Comparison of ENCODE assay signal across 25 cellular contexts in the genomic region with DNA sequence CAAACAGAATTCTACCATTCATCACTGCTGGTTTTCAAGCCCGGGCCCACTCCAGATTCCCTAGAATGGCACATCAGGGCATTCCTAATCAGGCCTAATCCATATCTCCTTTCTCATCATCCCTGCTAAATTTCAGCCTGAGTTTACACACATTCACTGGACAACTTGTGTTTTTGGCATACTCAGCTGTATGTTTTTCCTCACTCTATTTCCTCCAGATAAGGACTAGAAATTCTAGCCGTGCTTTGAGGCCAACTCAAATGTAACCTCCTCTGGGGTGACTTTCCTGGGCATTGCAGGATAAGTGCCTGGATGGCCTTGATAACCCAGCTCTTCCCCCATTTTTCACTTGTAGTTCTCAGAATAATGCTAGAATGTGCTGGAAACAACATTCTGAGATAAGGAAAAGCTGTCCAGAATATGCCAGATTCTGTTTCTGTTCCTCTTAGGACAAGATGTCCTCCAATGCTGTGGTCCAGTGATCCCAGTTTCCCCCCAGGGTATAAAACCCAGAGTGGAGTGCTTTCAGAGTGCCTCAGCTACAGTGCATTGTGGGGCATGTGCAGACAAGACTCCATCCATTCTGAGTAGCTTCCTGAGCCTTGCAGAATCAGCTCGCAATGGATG.
DNase-seq lines count a peak whose midpoint lies in the region; ATAC-seq and TF ChIP-seq lines count a peak whose summit lies in the region.
"Had no signal": no experiment of that assay in that cellular context is flagged by ENCODE, and none has a peak within 500 bp of the region (broad histone marks: within the 10 kb centered on the region; RNA-seq: fewer than 3 reads in every experiment).

No MANE protein-coding gene starts in this region.

- H3K36me3 ChIP-seq in breast epithelium = no peaks in the 10 kb centered on the region
- H3K36me3 ChIP-seq in cardiac muscle cell = no peaks in the 10 kb centered on the region
- no peaks in the 10 kb centered on the region for H3K36me3 ChIP-seq in smooth muscle cell (ENCODE audit: low read depth)
- H3K36me3 ChIP-seq: esophagus muscularis mucosa, tibial nerve had no signal

- TF ChIP-seq CTCF in MCF 10A (IDR thresholded peaks at IDR 0.05; ENCODE audit: unreplicated experiment) (no peak), breast epithelium (IDR thresholded peaks at IDR 0.05) (no peak), cardiac fibroblast (IDR thresholded peaks at IDR 0.05; ENCODE audit: low read depth, low read length) (no peak), cardiac muscle cell (IDR thresholded peaks at IDR 0.05; ENCODE audit: low read depth, low read length) (no peak), smooth muscle cell (IDR thresholded peaks at IDR 0.05; ENCODE audit: borderline replicate concordance, insufficient read depth, poor library complexity, severe bottlenecking) (no peak)

- H3K27ac Mint-ChIP-seq in MCF 10A (ENCODE audit: low read depth, unreplicated experiment) = peak overlapping the region; percentile 65
- H3K27ac Mint-ChIP-seq: activated CD4-positive, alpha-beta memory T cell treated with anti-CD3 and anti-CD28 coated beads for 36 hours; activated naive CD4-positive, alpha-beta T cell treated with anti-CD3 and anti-CD28 coated beads, Interleukin-2, amount 50 U/mL, for 24 hours; brain; dendritic cell treated with granulocyte-macrophage colony-stimulating factor and Interleukin-4, amounts not matched to agents 40 ng/mL and 50 ng/mL, for 4 days had no signal

- 57% methylated on average over 3 of the region's 3 CpGs for WGBS in smooth muscle cell (ENCODE audit: low lambda C conversion rate)

- no peaks in the 10 kb centered on the region for H3K4me1 ChIP-seq in breast epithelium
- no peaks in the 10 kb centered on the region for H3K4me1 ChIP-seq in cardiac muscle cell (ENCODE audit: low read depth)
- H3K4me1 ChIP-seq in smooth muscle cell (ENCODE audit: low read depth) = no peaks in the 10 kb centered on the region
- H3K4me1 ChIP-seq: esophagus muscularis mucosa, tibial nerve had no signal

- H3K79me2 ChIP-seq in smooth muscle cell (ENCODE audit: low read depth) = no peaks in the 10 kb centered on the region

- POLR2A ChIA-PET in MCF 10A (lab: Yijun Ruan, JAX) = interaction anchor here (0.5 to 1.7 kb wide), 8 partner anchors 8 to 351 kb away, joined by 3 to 4 read pairs (median 3); a partner anchor contains a TSS

- peaks cover 31% of the 10 kb centered on the region for H3K4me1 Mint-ChIP-seq in MCF 10A (ENCODE audit: insufficient read depth, unreplicated experiment)
- H3K4me1 Mint-ChIP-seq: activated naive CD4-positive, alpha-beta T cell treated with anti-CD3 and anti-CD28 coated beads, Interleukin-2, amount 50 U/mL, for 24 hours; brain; neural crest cell had no signal

- no peaks in the 10 kb centered on the region for H3F3A ChIP-seq in smooth muscle cell (ENCODE audit: low read depth)

- CTCF ChIA-PET in MCF 10A (lab: Yijun Ruan, JAX) = interaction anchor here (0.6 to 2.1 kb wide), 8 partner anchors 8 to 1780 kb away, joined by 3 to 7 read pairs (median 4); no protein-coding TSS in a partner anchor

- no peak for ATAC-seq in HG03139 (IDR thresholded peaks at IDR 0.05; ENCODE audit: unreplicated experiment)
- ATAC-seq: Panc1 had no signal

- intact Hi-C loops in MCF 10A (cut with micrococcal nuclease) (no loop called here), breast epithelium (cut with DNase I; ENCODE audit: low total_unique reads) (no loop called here)

- no peak for TF ChIP-seq POLR2A in breast epithelium (IDR thresholded peaks at IDR 0.05)

- H3K27me3 ChIP-seq in breast epithelium (no peaks in the 10 kb centered on the region), cardiac muscle cell (no peaks in the 10 kb centered on the region), smooth muscle cell (ENCODE audit: low read depth) (no peaks in the 10 kb centered on the region)
- H3K27me3 ChIP-seq: esophagus muscularis mucosa, tibial nerve had no signal

- H3K27ac ChIP-seq in breast epithelium (no peak overlapping the region), cardiac muscle cell (peak overlapping the region; percentile 34), smooth muscle cell (ENCODE audit: low read depth) (peak overlapping the region; percentile 16)
- H3K27ac ChIP-seq: esophagus muscularis mucosa, tibial nerve had no signal

- no peak overlapping the region for H3K4me2 ChIP-seq in smooth muscle cell

- DNase-seq in MCF 10A (ENCODE audit: unreplicated experiment) (peak; percentile 47), breast epithelium (ENCODE audit: low spot score in 2 of 2) (no peak), cardiac fibroblast (ENCODE audit: low read depth in 2 of 2) (peak; percentile 9 to 47), cardiac muscle cell (ENCODE audit: low read depth in 1 of 2, low spot score in 1 of 2) (peak in 1 of 2 donors; percentile 57), smooth muscle cell (lab: John Stamatoyannopoulos, UW; ENCODE audit: unreplicated experiment) (no peak), NCI-H345 (lab: John Stamatoyannopoulos, UW) (no peak), NCI-H446 treated with DMSO at 0.1 percent for 48 hours (lab: John Stamatoyannopoulos, UW) (no peak)
- DNase-seq: activated CD4-positive, alpha-beta memory T cell treated with anti-CD3 and anti-CD28 coated beads for 36 hours; activated T-cell treated with anti-CD3 and anti-CD28 coated beads, Interleukin-2, amount 50 U/mL, for 1 hour; C1 segment of cervical spinal cord; GDM1; mesenchymal stem cell; NCI-H1417; NCI-H2171; NCI-H774; retina; stimulated activated naive CD4-positive, alpha-beta T cell had no signal

- no peaks in the 10 kb centered on the region for H3K9me3 Mint-ChIP-seq in MCF 10A (ENCODE audit: unreplicated experiment)
- H3K9me3 Mint-ChIP-seq: activated naive CD4-positive, alpha-beta T cell treated with anti-CD3 and anti-CD28 coated beads, Interleukin-2, amount 50 U/mL, for 24 hours had no signal

- H3K9me3 ChIP-seq in breast epithelium (peaks cover 0 to 3% of the 10 kb centered on the region in 2 donors), cardiac muscle cell (ENCODE audit: low read depth) (no peaks in the 10 kb centered on the region), smooth muscle cell (replicated peaks; ENCODE audit: low read depth) (no peaks in the 10 kb centered on the region)

- no peak overlapping the region for H3K4me3 Mint-ChIP-seq in MCF 10A (ENCODE audit: unreplicated experiment)
- H3K4me3 Mint-ChIP-seq: activated CD4-positive, alpha-beta memory T cell treated with anti-CD3 and anti-CD28 coated beads for 36 hours; activated naive CD4-positive, alpha-beta T cell treated with anti-CD3 and anti-CD28 coated beads, Interleukin-2, amount 50 U/mL, for 24 hours; brain; dendritic cell treated with granulocyte-macrophage colony-stimulating factor and Interleukin-4, amounts not matched to agents 40 ng/mL and 50 ng/mL, for 4 days; neural crest cell had no signal

- no peak overlapping the region for H3K9ac ChIP-seq in smooth muscle cell (ENCODE audit: low read depth)

- H2AFZ ChIP-seq in smooth muscle cell (ENCODE audit: low read depth) = no peak overlapping the region

- no peaks in the 10 kb centered on the region for H3K27me3 Mint-ChIP-seq in MCF 10A (ENCODE audit: insufficient read depth, unreplicated experiment)
- H3K27me3 Mint-ChIP-seq: brain; dendritic cell treated with granulocyte-macrophage colony-stimulating factor and Interleukin-4, amounts not matched to agents 40 ng/mL and 50 ng/mL, for 4 days had no signal

- H4K20me1 ChIP-seq in smooth muscle cell (ENCODE audit: low read depth) = no peaks in the 10 kb centered on the region

- H3K4me3 ChIP-seq in breast epithelium (no peak overlapping the region), cardiac fibroblast (replicated peaks in 1 of 2; ENCODE audit: low read depth in 2 of 2, low read length in 2 of 2) (no peak overlapping the region), cardiac muscle cell (no peak overlapping the region), smooth muscle cell (no peak overlapping the region)
- H3K4me3 ChIP-seq: esophagus muscularis mucosa, tibial nerve had no signal

- BruUV-seq in MCF 10A (replicated peaks; lab: Mats Ljungman, UMichigan) = no TSS peak

- no peaks in the 10 kb centered on the region for H3K36me3 Mint-ChIP-seq in MCF 10A (ENCODE audit: insufficient read depth, unreplicated experiment)
- H3K36me3 Mint-ChIP-seq: activated CD4-positive, alpha-beta memory T cell treated with anti-CD3 and anti-CD28 coated beads for 36 hours; activated naive CD4-positive, alpha-beta T cell treated with anti-CD3 and anti-CD28 coated beads, Interleukin-2, amount 50 U/mL, for 24 hours; brain had no signal

Comparison
In these comparisons a context has a peak if more than half of its experiments do, and no peak if none do; other contexts are left out.
1. DNase-seq: peak in MCF 10A (single experiment) and cardiac fibroblast (2 of 2); none in breast epithelium (0 of 2), smooth muscle cell (single experiment), NCI-H345 (single experiment) and NCI-H446 treated with DMSO at 0.1 percent for 48 hours (single experiment).
2. H3K27ac ChIP-seq: peak in cardiac muscle cell (single experiment) and smooth muscle cell (single experiment); none in breast epithelium (0 of 2).